25 cellular contexts compared by ENCODE assay signal in genomic region chr21:42732033-42732410, GRCh38.
DNase-seq lines count a peak whose midpoint lies in the region; ATAC-seq and TF ChIP-seq lines count a peak whose summit lies in the region.
"Had no signal": no experiment of that assay in that cellular context is flagged by ENCODE, and none has a peak within 500 bp of the region (broad histone marks: within the 10 kb centered on the region; RNA-seq: fewer than 3 reads in every experiment).

No MANE protein-coding gene starts in this region.

- H2BK12ac ChIP-seq in trophoblast cell (ENCODE audit: low read length) = no peak overlapping the region

- peak overlapping the region; percentile 3 for H3K18ac ChIP-seq in trophoblast cell (ENCODE audit: low read length)

- H3K79me1 ChIP-seq in trophoblast cell (ENCODE audit: low read length) = peaks cover 2% of the 10 kb centered on the region

- DNase-seq in cardiac septum (ENCODE audit: low spot score) (peak; percentile 58), heart right ventricle (no peak), esophagus squamous epithelium (lab: John Stamatoyannopoulos, UW) (no peak), trophoblast cell (no peak), DMS 273 treated with DMSO at 0.1 percent for 48 hours (lab: John Stamatoyannopoulos, UW) (no peak), C1 segment of cervical spinal cord (lab: John Stamatoyannopoulos, UW) (no peak), immature natural killer cell (no peak)
- DNase-seq: activated CD4-positive, alpha-beta T cell treated with anti-CD3 and anti-CD28 coated beads for 48 hours; activated T-cell treated with anti-CD3 and anti-CD28 coated beads, Interleukin-2, amount 50 U/mL, for 48 hours; effector CD8-positive, alpha-beta T cell; foreskin melanocyte; hippocampal formation; Kasumi-1; left ventricle myocardium superior; NCI-H1694; NCI-H2171 treated with DMSO at 0.1 percent for 48 hours; NCI-H526; RPMI8226 had no signal

- H3K4me1 ChIP-seq in heart right ventricle (peaks cover 0 to 14% (median 4%) of the 10 kb centered on the region in 9 donors), esophagus squamous epithelium (peaks cover 0 to 21% (median 0%) of the 10 kb centered on the region in 3 donors), trophoblast cell (ENCODE audit: control insufficient read depth in 1 of 2, insufficient read depth in 2 of 2, low read length in 2 of 2) (peaks cover 11 to 14% of the 10 kb centered on the region in 2 experiments)
- H3K4me1 ChIP-seq: thyroid gland had no signal

- H3K4me2 ChIP-seq in trophoblast cell (ENCODE audit: low read length) = no peak overlapping the region

- H3K9me3 ChIP-seq in heart right ventricle (peaks cover 0 to 13% (median 0%) of the 10 kb centered on the region in 11 donors), esophagus squamous epithelium (no peaks in the 10 kb centered on the region), trophoblast cell (ENCODE audit: insufficient read depth, low read depth, low read length) (no peaks in the 10 kb centered on the region)
- H3K9me3 ChIP-seq: HAP-1, thyroid gland had no signal

- H3K9me3 Mint-ChIP-seq in immature natural killer cell = no peaks in the 10 kb centered on the region

- H2AFZ ChIP-seq in trophoblast cell (ENCODE audit: insufficient read depth, low read length, poor library complexity) = no peak overlapping the region

- no peak overlapping the region for H2AK5ac ChIP-seq in trophoblast cell (ENCODE audit: low read length)

- TF ChIP-seq CTCF in heart right ventricle (IDR thresholded peaks at IDR 0.05) (no peak), esophagus squamous epithelium (IDR thresholded peaks at IDR 0.05) (no peak)

- peaks cover 27 to 28% of the 10 kb centered on the region in 2 donors for H3K4me1 Mint-ChIP-seq in immature natural killer cell

- H3K27ac ChIP-seq in heart right ventricle (no peak overlapping the region), esophagus squamous epithelium (peak overlapping the region in 3 of 4 donors; percentile 4 to 73 (median 20)), trophoblast cell (ENCODE audit: low read depth, low read length) (no peak overlapping the region)
- H3K27ac ChIP-seq: HL-60 had no signal

- H3K27me3 ChIP-seq in heart right ventricle (no peaks in the 10 kb centered on the region), esophagus squamous epithelium (no peaks in the 10 kb centered on the region), trophoblast cell (ENCODE audit: insufficient read depth, low read length) (no peaks in the 10 kb centered on the region)
- H3K27me3 ChIP-seq: thyroid gland had no signal

- no peaks in the 10 kb centered on the region for H3K79me2 ChIP-seq in trophoblast cell (ENCODE audit: control insufficient read depth, insufficient read depth, low read length, poor library complexity)

- no peak overlapping the region for H4K8ac ChIP-seq in trophoblast cell (ENCODE audit: low read depth, low read length)

- no peak overlapping the region for H2BK120ac ChIP-seq in trophoblast cell (ENCODE audit: insufficient read depth, low read length, poor library complexity)

- ATAC-seq in heart right ventricle (no peak), HG02759 (IDR thresholded peaks at IDR 0.05; ENCODE audit: unreplicated experiment) (no peak)
- ATAC-seq: left ventricle myocardium superior had no signal

- no peaks in the 10 kb centered on the region for H3K36me3 Mint-ChIP-seq in immature natural killer cell

- H4K12ac ChIP-seq in trophoblast cell (ENCODE audit: low read depth, low read length) = no peak overlapping the region

- no peak overlapping the region for H3K4ac ChIP-seq in trophoblast cell (ENCODE audit: low read depth, low read length)

- no peak overlapping the region for H3K14ac ChIP-seq in trophoblast cell (ENCODE audit: low read length)

- H3K27ac Mint-ChIP-seq in immature natural killer cell = no peak overlapping the region
- H3K27ac Mint-ChIP-seq: activated naive CD8-positive, alpha-beta T cell; stimulated activated naive CD8-positive, alpha-beta T cell treated with anti-CD3 and anti-CD28 coated beads, Interleukin-15, Interleukin-2, amounts not matched to agents 100 ng/mL and 50 ng/mL, for 24 hours had no signal

- H3K4me3 ChIP-seq in heart right ventricle (no peak overlapping the region), esophagus squamous epithelium (no peak overlapping the region), trophoblast cell (ENCODE audit: low read depth, low read length) (no peak overlapping the region)
- H3K4me3 ChIP-seq: HAP-1, thyroid gland had no signal

- H3K27me3 Mint-ChIP-seq in immature natural killer cell (ENCODE audit: low read depth in 3 of 3) = peaks cover 0 to 4% (median 3%) of the 10 kb centered on the region in 3 donors
- H3K27me3 Mint-ChIP-seq: activated naive CD8-positive, alpha-beta T cell; stimulated activated naive CD8-positive, alpha-beta T cell treated with anti-CD3 and anti-CD28 coated beads, Interleukin-15, Interleukin-2, amounts not matched to agents 100 ng/mL and 50 ng/mL, for 24 hours had no signal

- no peak for TF ChIP-seq POLR2A in esophagus squamous epithelium (IDR thresholded peaks at IDR 0.05)

- H4K91ac ChIP-seq in trophoblast cell (ENCODE audit: low read depth, low read length) = no peak overlapping the region

- H2BK5ac ChIP-seq in trophoblast cell (ENCODE audit: low read depth, low read length, poor library complexity) = no peak overlapping the region

- WGBS in heart right ventricle, 2 donors = 97% methylated on average over 12 of the region's 12 CpGs
- 90 to 93% methylated on average over 4 to 7 of the region's 12 CpGs for WGBS in esophagus squamous epithelium, 2 donors
- no CpG with 5 or more reads among the region's 12 CpGs for WGBS in trophoblast cell (ENCODE audit: extremely low coverage, insufficient coverage, insufficient read length)

- no peak overlapping the region for H3K23ac ChIP-seq in trophoblast cell (ENCODE audit: low read length)

- no peak overlapping the region for H3K9ac ChIP-seq in trophoblast cell (ENCODE audit: low read length)

- H3K36me3 ChIP-seq in heart right ventricle = peaks cover 0 to 24% (median 0%) of the 10 kb centered on the region in 9 donors
- H3K36me3 ChIP-seq in esophagus squamous epithelium = peaks cover 0 to 13% (median 0%) of the 10 kb centered on the region in 3 donors
- peaks cover 7 to 17% of the 10 kb centered on the region in 2 experiments for H3K36me3 ChIP-seq in trophoblast cell (ENCODE audit: control insufficient read depth in 1 of 2, insufficient read depth in 2 of 2, low read length in 2 of 2)
- H3K36me3 ChIP-seq: HAP-1, thyroid gland had no signal

- intact Hi-C loops in cardiac septum (cut with DNase I) (no loop called here), heart right ventricle (cut with DNase I) (no loop called here), esophagus squamous epithelium (cut with DNase I) (no loop called here)

- H3K4me3 Mint-ChIP-seq in immature natural killer cell = no peak overlapping the region
- H3K4me3 Mint-ChIP-seq: activated naive CD8-positive, alpha-beta T cell; neural crest cell; stimulated activated naive CD8-positive, alpha-beta T cell treated with anti-CD3 and anti-CD28 coated beads, Interleukin-15, Interleukin-2, amounts not matched to agents 100 ng/mL and 50 ng/mL, for 24 hours had no signal

Comparison
In these comparisons a context has a peak if more than half of its experiments do, and no peak if none do; other contexts are left out.
1. H3K27ac ChIP-seq: peak in esophagus squamous epithelium (3 of 4); none in heart right ventricle (0 of 10) and trophoblast cell (single experiment).